ENCODE assay signal across 1 cellular context in genomic region chr12:56198836-56199235, GRCh38.
TF ChIP-seq lines count a peak whose summit lies in the region.

No MANE protein-coding gene starts in this region.

TF ChIP-seq in Ishikawa, 13 proteins besides CTCF, POLR2A, EP300 and RAD21:
- TF ChIP-seq REST (IDR thresholded peaks at IDR 0.05; ENCODE audit: low read depth) (no peak), FOXM1 (IDR thresholded peaks at IDR 0.05; ENCODE audit: borderline replicate concordance, low read depth) (no peak), ZBTB7A (IDR thresholded peaks at IDR 0.05; ENCODE audit: low read depth) (no peak), CEBPB (IDR thresholded peaks at IDR 0.05) (no peak), TEAD4 (IDR thresholded peaks at IDR 0.05) (0 out of 2 replicates have a peak, but pooled peaks have one; percentile 9), EGR1 (IDR thresholded peaks at IDR 0.05) (no peak), TAF1 (IDR thresholded peaks at IDR 0.05; ENCODE audit: low read depth) (no peak)
